ENCODE assay signal across 9 cellular contexts in the genomic region with DNA sequence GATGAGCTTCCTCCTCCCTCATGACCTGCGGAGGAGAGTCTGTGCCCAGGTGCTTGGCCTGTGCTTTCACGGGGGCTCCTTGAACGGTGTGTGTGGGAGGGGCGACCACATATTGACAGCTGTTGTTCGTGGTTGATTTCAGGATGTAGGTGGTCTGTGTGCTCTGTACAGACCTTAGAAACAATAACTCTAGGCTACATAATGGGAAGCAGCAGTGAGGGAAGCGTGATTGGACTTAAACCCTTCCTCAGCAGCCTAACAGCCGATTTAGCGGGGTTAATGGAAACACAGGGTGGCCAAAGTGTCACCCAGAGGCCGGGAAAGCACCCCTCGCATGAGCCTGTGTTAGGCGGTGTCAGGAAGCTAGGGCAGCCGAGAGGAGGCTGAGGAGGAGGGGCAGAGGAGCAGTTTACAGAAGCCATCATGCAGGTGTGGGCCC. TPM values are rescaled to one million over a fixed set of nuclear protein-coding genes. Genes with fewer than 3 reads are reported as not detected.
DNase-seq lines count a peak whose midpoint lies in the region; ATAC-seq and TF ChIP-seq lines count a peak whose summit lies in the region.
"Had no signal": no experiment of that assay in that cellular context is flagged by ENCODE, and none has a peak within 500 bp of the region (broad histone marks: within the 10 kb centered on the region; RNA-seq: fewer than 3 reads in every experiment).

No MANE protein-coding gene starts in this region.

- H4K8ac ChIP-seq in trophoblast cell (ENCODE audit: low read depth, low read length), result no peak overlapping the region

- H3K79me1 ChIP-seq in trophoblast cell (ENCODE audit: low read length), result no peaks in the 10 kb centered on the region

- H2BK12ac ChIP-seq in trophoblast cell (ENCODE audit: low read length), result no peak overlapping the region

- peaks cover 0 to 2% of the 10 kb centered on the region in 2 donors for H3K36me3 Mint-ChIP-seq in activated T-cell treated with anti-CD3 and anti-CD28 coated beads, Interleukin-2, amount 50 U/mL, for 72 hours (ENCODE audit: insufficient read depth in 2 of 2)

- H3K4me3 ChIP-seq in trophoblast cell (ENCODE audit: low read depth, low read length) (no peak overlapping the region), uterus (no peak overlapping the region)
- H3K4me3 ChIP-seq: adrenal gland had no signal

- intact Hi-C loops in uterus (cut with DNase I; ENCODE audit: low total_unique reads), result no loop called here

- no peak overlapping the region for H2BK120ac ChIP-seq in trophoblast cell (ENCODE audit: insufficient read depth, low read length, poor library complexity)

- H3K4me3 Mint-ChIP-seq in activated T-cell treated with anti-CD3 and anti-CD28 coated beads, Interleukin-2, amount 50 U/mL, for 72 hours, result peak overlapping the region; percentile 21 to 53

- no peak overlapping the region for H2AFZ ChIP-seq in trophoblast cell (ENCODE audit: insufficient read depth, low read length, poor library complexity)

- no peak overlapping the region for H3K18ac ChIP-seq in trophoblast cell (ENCODE audit: low read length)

- H2BK5ac ChIP-seq in trophoblast cell (ENCODE audit: low read depth, low read length, poor library complexity), result no peak overlapping the region

- H3K23ac ChIP-seq in trophoblast cell (ENCODE audit: low read length), result no peak overlapping the region

- no peaks in the 10 kb centered on the region for H3K27me3 Mint-ChIP-seq in activated T-cell treated with anti-CD3 and anti-CD28 coated beads, Interleukin-2, amount 50 U/mL, for 72 hours (ENCODE audit: low read depth)

- H3K4me1 ChIP-seq in trophoblast cell (ENCODE audit: control insufficient read depth in 1 of 2, insufficient read depth in 2 of 2, low read length in 2 of 2) (no peaks in the 10 kb centered on the region), uterus (no peaks in the 10 kb centered on the region)
- H3K4me1 ChIP-seq: adrenal gland had no signal

- H3K27ac ChIP-seq in trophoblast cell (ENCODE audit: low read depth, low read length) (no peak overlapping the region), uterus (no peak overlapping the region)
- H3K27ac ChIP-seq: adrenal gland had no signal

- no peak for TF ChIP-seq POLR2A in uterus (IDR thresholded peaks at IDR 0.05)

- H3K36me3 ChIP-seq in trophoblast cell (ENCODE audit: control insufficient read depth in 1 of 2, insufficient read depth in 2 of 2, low read length in 2 of 2), result peaks cover 0 to 6% of the 10 kb centered on the region in 2 experiments
- no peaks in the 10 kb centered on the region for H3K36me3 ChIP-seq in uterus
- H3K36me3 ChIP-seq: adrenal gland had no signal

- no peak overlapping the region for H3K9ac ChIP-seq in trophoblast cell (ENCODE audit: low read length)

- H3K27me3 ChIP-seq in trophoblast cell (ENCODE audit: insufficient read depth, low read length), result no peaks in the 10 kb centered on the region
- H3K27me3 ChIP-seq in uterus, result no peaks in the 10 kb centered on the region
- H3K27me3 ChIP-seq: adrenal gland had no signal

- no peaks in the 10 kb centered on the region for H3K9me3 Mint-ChIP-seq in activated T-cell treated with anti-CD3 and anti-CD28 coated beads, Interleukin-2, amount 50 U/mL, for 72 hours

- H3K14ac ChIP-seq in trophoblast cell (ENCODE audit: low read length), result no peak overlapping the region

- ATAC-seq in GM19467 (IDR thresholded peaks at IDR 0.05; ENCODE audit: unreplicated experiment), result peak; percentile 56
- ATAC-seq in HG03432 (IDR thresholded peaks at IDR 0.05; ENCODE audit: unreplicated experiment), result peak; percentile 82
- peak; percentile 74 to 76 for ATAC-seq in activated T-cell treated with anti-CD3 and anti-CD28 coated beads, Interleukin-2, amount 50 U/mL, for 72 hours (replicated peaks in 1 of 2)

- H4K91ac ChIP-seq in trophoblast cell (ENCODE audit: low read depth, low read length), result no peak overlapping the region

- H3K4me2 ChIP-seq in trophoblast cell (ENCODE audit: low read length), result no peak overlapping the region

- H3K9me3 ChIP-seq in trophoblast cell (ENCODE audit: insufficient read depth, low read depth, low read length), result no peaks in the 10 kb centered on the region
- H3K9me3 ChIP-seq in uterus, result no peaks in the 10 kb centered on the region
- H3K9me3 ChIP-seq: adrenal gland had no signal

- no peak overlapping the region for H4K12ac ChIP-seq in trophoblast cell (ENCODE audit: low read depth, low read length)

- DNase-seq in activated T-cell treated with anti-CD3 and anti-CD28 coated beads, Interleukin-2, amount 50 U/mL, for 72 hours, result peak; percentile 14 to 32
- DNase-seq in stimulated activated CD8-positive, alpha-beta memory T cell treated with anti-CD3 and anti-CD28 coated beads, Interleukin-15, amount 100 ng/mL, for 1 hour (ENCODE audit: low read depth), result peak; percentile 5
- DNase-seq in mucosa of gallbladder (ENCODE audit: low spot score) (no peak), DMS153 treated with DMSO at 0.1 percent for 48 hours (lab: John Stamatoyannopoulos, UW; ENCODE audit: unreplicated experiment) (no peak), trophoblast cell (no peak), uterus (no peak)
- DNase-seq: adrenal gland had no signal

- H3K4me1 Mint-ChIP-seq in activated T-cell treated with anti-CD3 and anti-CD28 coated beads, Interleukin-2, amount 50 U/mL, for 72 hours (ENCODE audit: low read depth), result peaks cover 16% of the 10 kb centered on the region

- TF ChIP-seq CTCF in uterus (IDR thresholded peaks at IDR 0.05), result no peak

- no peak overlapping the region for H3K4ac ChIP-seq in trophoblast cell (ENCODE audit: low read depth, low read length)

- H2AK5ac ChIP-seq in trophoblast cell (ENCODE audit: low read length), result no peak overlapping the region

- no peaks in the 10 kb centered on the region for H3K79me2 ChIP-seq in trophoblast cell (ENCODE audit: control insufficient read depth, insufficient read depth, low read length, poor library complexity)

- H3K27ac Mint-ChIP-seq in activated T-cell treated with anti-CD3 and anti-CD28 coated beads, Interleukin-2, amount 50 U/mL, for 72 hours, result no peak overlapping the region

- no CpG with 5 or more reads among the region's 12 CpGs for WGBS in trophoblast cell (ENCODE audit: extremely low coverage, insufficient coverage, insufficient read length)

RNA-seq across cellular contexts. Expression of a gene that starts 56.0 kb away (rescaled TPM):
- 10 to 100 TPM; 27.7 to 37.3 TPM for total RNA-seq in activated T-cell treated with anti-CD3 and anti-CD28 coated beads, Interleukin-2, amount 50 U/mL, for 72 hours
- 21.4 TPM for total RNA-seq in mucosa of gallbladder
- polyA plus RNA-seq in trophoblast cell (2013), result 26.9 and 28.1 TPM in 2 replicates
- total RNA-seq in uterus, result 10 to 100 TPM in 3 of 4 donors, 1 to 10 TPM in 1; 9.7 to 34.5 (median 19.6) TPM

Comparison
In these comparisons a context has a peak if more than half of its experiments do, and no peak if none do; other contexts are left out.
1. DNase-seq: peak in activated T-cell treated with anti-CD3 and anti-CD28 coated beads, Interleukin-2, amount 50 U/mL, for 72 hours (2 of 2) and stimulated activated CD8-positive, alpha-beta memory T cell treated with anti-CD3 and anti-CD28 coated beads, Interleukin-15, amount 100 ng/mL, for 1 hour (single experiment); none in mucosa of gallbladder (single experiment), DMS153 treated with DMSO at 0.1 percent for 48 hours (single experiment), trophoblast cell (0 of 2) and uterus (0 of 2).
2. Peak in every context shown above with its lines, with median percentiles within 50 percentile points of each other: ATAC-seq.